ENCODE assay signal across 1 cellular context in the genomic region with DNA sequence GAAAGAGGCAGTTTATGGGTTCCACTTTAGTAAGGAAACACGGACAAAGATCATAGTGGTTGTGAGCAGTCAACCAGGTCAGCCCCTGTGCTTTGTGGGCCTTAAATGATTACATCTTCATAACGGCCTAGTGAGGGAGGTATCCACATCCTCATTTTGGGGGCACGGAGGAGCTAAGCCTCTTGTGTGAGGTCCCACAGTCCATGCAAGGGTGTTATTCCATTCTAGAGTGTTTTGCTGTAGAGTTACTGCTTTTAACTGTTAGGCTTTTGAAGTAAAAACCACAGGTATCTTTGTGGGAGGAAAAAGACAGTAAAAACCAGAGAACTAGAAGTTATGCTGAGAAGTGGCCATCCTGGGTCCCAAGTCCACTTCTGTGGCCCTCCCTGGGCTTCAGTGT.
A peak's percentile ranks its signal among the peaks of the same experiment; 100 is the strongest.
TF ChIP-seq lines count a peak whose summit lies in the region.

No MANE protein-coding gene starts in this region.

TF ChIP-seq in GM12878, 131 proteins besides CTCF, POLR2A, EP300 and RAD21 (continues in another document):
- TF ChIP-seq RFX5 (IDR thresholded peaks at IDR 0.05; ENCODE audit: low read depth, low read length) (no peak), ZNF217 (IDR thresholded peaks at IDR 0.05) (no peak), SP1 (IDR thresholded peaks at IDR 0.05; ENCODE audit: low read depth, low read length) (no peak), TCF7 (IDR thresholded peaks at IDR 0.05; ENCODE audit: borderline replicate concordance) (peak; percentile 84), CHD4 (IDR thresholded peaks at IDR 0.05) (no peak), LARP7 (IDR thresholded peaks at IDR 0.05) (no peak), SMARCA5 (IDR thresholded peaks at IDR 0.05) (no peak), ATF7 (IDR thresholded peaks at IDR 0.05; ENCODE audit: low read depth) (peak; percentile 61; the same call in 1 of the 2 replicates), POLR2AphosphoS2 (IDR thresholded peaks at IDR 0.05; ENCODE audit: low read depth, low read length) (no peak), ZNF274 (IDR thresholded peaks at IDR 0.05; ENCODE audit: insufficient read depth, insufficient read length) (no peak), ZBTB33 (IDR thresholded peaks at IDR 0.05) (no peak), BCL11A (IDR thresholded peaks at IDR 0.05; ENCODE audit: low read depth, low read length) (peak; percentile 66; the same call in 1 of the 2 replicates), ZBED1 (IDR thresholded peaks at IDR 0.05; ENCODE audit: borderline replicate concordance) (no peak), ZNF207 (IDR thresholded peaks at IDR 0.05; ENCODE audit: borderline replicate concordance) (no peak), IRF5 (IDR thresholded peaks at IDR 0.05; ENCODE audit: borderline replicate concordance) (no peak), ZSCAN29 (IDR thresholded peaks at IDR 0.05) (no peak), YY1 (IDR thresholded peaks at IDR 0.05; ENCODE audit: low read depth, low read length) (no peak), JUNB (IDR thresholded peaks at IDR 0.05) (peak; percentile 60), ZZZ3 (IDR thresholded peaks at IDR 0.05; ENCODE audit: control insufficient read depth, insufficient read length, low read depth) (no peak), IRF3 (IDR thresholded peaks at IDR 0.05) (no peak), TBL1XR1 (IDR thresholded peaks at IDR 0.05; ENCODE audit: low read depth, low read length) (no peak), STAT1 (conservative IDR thresholded peaks at IDR 0.05) (no peak), FOXM1 (IDR thresholded peaks at IDR 0.05; ENCODE audit: low read depth, low read length) (peak; percentile 80; the same call in 1 of the 2 replicates), ATF2 (IDR thresholded peaks at IDR 0.05; ENCODE audit: low read length) (peak; percentile 82), HDAC2 (IDR thresholded peaks at IDR 0.05) (no peak), MYB (IDR thresholded peaks at IDR 0.05; ENCODE audit: borderline replicate concordance, low read depth, low read length) (no peak), ZNF24 (IDR thresholded peaks at IDR 0.05) (no peak), IKZF1 (conservative IDR thresholded peaks at IDR 0.05) (peak; percentile 56; the same call in 1 of the 2 replicates), SIX5 (IDR thresholded peaks at IDR 0.05; ENCODE audit: low read depth, low read length, severe bottlenecking) (no peak), YBX1 (IDR thresholded peaks at IDR 0.05) (no peak), RAD51 (IDR thresholded peaks at IDR 0.05) (no peak), CREB1 (IDR thresholded peaks at IDR 0.05; ENCODE audit: low read depth) (peak; percentile 20; the same call in 1 of the 2 replicates), IRF4 (IDR thresholded peaks at IDR 0.05; ENCODE audit: low read depth, low read length) (peak; percentile 54; the same call in 1 of the 2 replicates), SREBF1 (IDR thresholded peaks at IDR 0.05; ENCODE audit: low read length) (no peak), FOXK2 (IDR thresholded peaks at IDR 0.05) (no peak), TCF12 (IDR thresholded peaks at IDR 0.05; ENCODE audit: low read depth, low read length) (no peak), EZH2 (IDR thresholded peaks at IDR 0.05; ENCODE audit: borderline replicate concordance, control insufficient read depth, low read depth, low read length) (no peak), MTA3 (IDR thresholded peaks at IDR 0.05; ENCODE audit: borderline replicate concordance, low read length) (peak; percentile 88; the same call in 1 of the 2 replicates), SRF (IDR thresholded peaks at IDR 0.05; ENCODE audit: low read depth in 2 of 2, low read length in 2 of 2) (no peak), CHD2 (IDR thresholded peaks at IDR 0.05; ENCODE audit: borderline replicate concordance, low read depth, low read length) (no peak), SMC3 (IDR thresholded peaks at IDR 0.05; ENCODE audit: borderline replicate concordance, low read length) (no peak), CEBPB (IDR thresholded peaks at IDR 0.05; ENCODE audit: borderline replicate concordance in 1 of 2, low read depth in 2 of 2, low read length in 2 of 2) (no peak), NFIC (IDR thresholded peaks at IDR 0.05; ENCODE audit: low read depth, low read length) (peak; percentile 82; the same call in 1 of the 2 replicates), CHD1 (IDR thresholded peaks at IDR 0.05; ENCODE audit: low read depth, low read length) (no peak), DPF2 (IDR thresholded peaks at IDR 0.05) (peak; percentile 62; the same call in 1 of the 2 replicates), ESRRA (IDR thresholded peaks at IDR 0.05; ENCODE audit: low read length) (no peak), KAT2A (conservative IDR thresholded peaks at IDR 0.05; ENCODE audit: control insufficient read depth, low read depth, low read length) (no peak), TAF1 (IDR thresholded peaks at IDR 0.05; ENCODE audit: borderline replicate concordance, low read depth, low read length) (no peak), RUNX3 (IDR thresholded peaks at IDR 0.05; ENCODE audit: low read length) (peak; percentile 97), MEF2A (IDR thresholded peaks at IDR 0.05; ENCODE audit: insufficient read depth, low read depth, low read length) (peak; percentile 12; the same call in 1 of the 2 replicates), FOS (IDR thresholded peaks at IDR 0.05; ENCODE audit: borderline replicate concordance, extremely low read depth, insufficient read length) (no peak), SUZ12 (IDR thresholded peaks at IDR 0.05; ENCODE audit: unreplicated experiment) (no peak), KDM1A (IDR thresholded peaks at IDR 0.05; ENCODE audit: borderline replicate concordance) (no peak)
- TF ChIP-seq, protein P1, sequence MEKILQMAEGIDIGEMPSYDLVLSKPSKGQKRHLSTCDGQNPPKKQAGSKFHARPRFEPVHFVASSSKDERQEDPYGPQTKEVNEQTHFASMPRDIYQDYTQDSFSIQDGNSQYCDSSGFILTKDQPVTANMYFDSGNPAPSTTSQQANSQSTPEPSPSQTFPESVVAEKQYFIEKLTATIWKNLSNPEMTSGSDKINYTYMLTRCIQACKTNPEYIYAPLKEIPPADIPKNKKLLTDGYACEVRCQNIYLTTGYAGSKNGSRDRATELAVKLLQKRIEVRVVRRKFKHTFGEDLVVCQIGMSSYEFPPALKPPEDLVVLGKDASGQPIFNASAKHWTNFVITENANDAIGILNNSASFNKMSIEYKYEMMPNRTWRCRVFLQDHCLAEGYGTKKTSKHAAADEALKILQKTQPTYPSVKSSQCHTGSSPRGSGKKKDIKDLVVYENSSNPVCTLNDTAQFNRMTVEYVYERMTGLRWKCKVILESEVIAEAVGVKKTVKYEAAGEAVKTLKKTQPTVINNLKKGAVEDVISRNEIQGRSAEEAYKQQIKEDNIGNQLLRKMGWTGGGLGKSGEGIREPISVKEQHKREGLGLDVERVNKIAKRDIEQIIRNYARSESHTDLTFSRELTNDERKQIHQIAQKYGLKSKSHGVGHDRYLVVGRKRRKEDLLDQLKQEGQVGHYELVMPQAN (conservative IDR thresholded peaks at IDR 0.05): no peak
- TF ChIP-seq, protein P2, sequence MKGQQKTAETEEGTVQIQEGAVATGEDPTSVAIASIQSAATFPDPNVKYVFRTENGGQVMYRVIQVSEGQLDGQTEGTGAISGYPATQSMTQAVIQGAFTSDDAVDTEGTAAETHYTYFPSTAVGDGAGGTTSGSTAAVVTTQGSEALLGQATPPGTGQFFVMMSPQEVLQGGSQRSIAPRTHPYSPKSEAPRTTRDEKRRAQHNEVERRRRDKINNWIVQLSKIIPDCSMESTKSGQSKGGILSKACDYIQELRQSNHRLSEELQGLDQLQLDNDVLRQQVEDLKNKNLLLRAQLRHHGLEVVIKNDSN (IDR thresholded peaks at IDR 0.05; ENCODE audit: borderline replicate concordance, extremely low read length, insufficient read depth, low read depth, low read length): no peak
- TF ChIP-seq, protein P3, sequence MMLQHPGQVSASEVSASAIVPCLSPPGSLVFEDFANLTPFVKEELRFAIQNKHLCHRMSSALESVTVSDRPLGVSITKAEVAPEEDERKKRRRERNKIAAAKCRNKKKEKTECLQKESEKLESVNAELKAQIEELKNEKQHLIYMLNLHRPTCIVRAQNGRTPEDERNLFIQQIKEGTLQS (IDR thresholded peaks at IDR 0.05; ENCODE audit: borderline replicate concordance, extremely low read depth, low read depth, low read length): no peak
- TF ChIP-seq, protein P4, sequence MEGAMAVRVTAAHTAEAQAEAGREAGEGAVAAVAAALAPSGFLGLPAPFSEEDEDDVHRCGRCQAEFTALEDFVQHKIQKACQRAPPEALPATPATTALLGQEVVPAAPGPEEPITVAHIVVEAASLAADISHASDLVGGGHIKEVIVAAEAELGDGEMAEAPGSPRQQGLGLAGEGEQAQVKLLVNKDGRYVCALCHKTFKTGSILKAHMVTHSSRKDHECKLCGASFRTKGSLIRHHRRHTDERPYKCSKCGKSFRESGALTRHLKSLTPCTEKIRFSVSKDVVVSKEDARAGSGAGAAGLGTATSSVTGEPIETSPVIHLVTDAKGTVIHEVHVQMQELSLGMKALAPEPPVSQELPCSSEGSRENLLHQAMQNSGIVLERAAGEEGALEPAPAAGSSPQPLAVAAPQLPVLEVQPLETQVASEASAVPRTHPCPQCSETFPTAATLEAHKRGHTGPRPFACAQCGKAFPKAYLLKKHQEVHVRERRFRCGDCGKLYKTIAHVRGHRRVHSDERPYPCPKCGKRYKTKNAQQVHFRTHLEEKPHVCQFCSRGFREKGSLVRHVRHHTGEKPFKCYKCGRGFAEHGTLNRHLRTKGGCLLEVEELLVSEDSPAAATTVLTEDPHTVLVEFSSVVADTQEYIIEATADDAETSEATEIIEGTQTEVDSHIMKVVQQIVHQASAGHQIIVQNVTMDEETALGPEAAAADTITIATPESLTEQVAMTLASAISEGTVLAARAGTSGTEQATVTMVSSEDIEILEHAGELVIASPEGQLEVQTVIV (IDR thresholded peaks at IDR 0.05; ENCODE audit: borderline replicate concordance, partially characterized antibody): no peak
- TF ChIP-seq, protein P5, sequence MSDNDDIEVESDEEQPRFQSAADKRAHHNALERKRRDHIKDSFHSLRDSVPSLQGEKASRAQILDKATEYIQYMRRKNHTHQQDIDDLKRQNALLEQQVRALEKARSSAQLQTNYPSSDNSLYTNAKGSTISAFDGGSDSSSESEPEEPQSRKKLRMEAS (IDR thresholded peaks at IDR 0.05; ENCODE audit: low read depth, low read length): no peak
- TF ChIP-seq, protein P6, sequence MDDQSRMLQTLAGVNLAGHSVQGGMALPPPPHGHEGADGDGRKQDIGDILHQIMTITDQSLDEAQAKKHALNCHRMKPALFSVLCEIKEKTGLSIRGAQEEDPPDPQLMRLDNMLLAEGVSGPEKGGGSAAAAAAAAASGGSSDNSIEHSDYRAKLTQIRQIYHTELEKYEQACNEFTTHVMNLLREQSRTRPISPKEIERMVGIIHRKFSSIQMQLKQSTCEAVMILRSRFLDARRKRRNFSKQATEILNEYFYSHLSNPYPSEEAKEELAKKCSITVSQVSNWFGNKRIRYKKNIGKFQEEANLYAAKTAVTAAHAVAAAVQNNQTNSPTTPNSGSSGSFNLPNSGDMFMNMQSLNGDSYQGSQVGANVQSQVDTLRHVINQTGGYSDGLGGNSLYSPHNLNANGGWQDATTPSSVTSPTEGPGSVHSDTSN (IDR thresholded peaks at IDR 0.05; ENCODE audit: insufficient replicate concordance, low read depth, low read length): no peak
